ENCODE assay signal across 16 cellular contexts in genomic region chr2:45554073-45554742, GRCh38. TPM values are rescaled to one million over a fixed set of nuclear protein-coding genes. Genes with fewer than 3 reads are reported as not detected.
DNase-seq lines count a peak whose midpoint lies in the region; ATAC-seq, FAIRE-seq and TF ChIP-seq lines count a peak whose summit lies in the region.
"Had no signal": no experiment of that assay in that cellular context is flagged by ENCODE, and none has a peak within 500 bp of the region (broad histone marks: within the 10 kb centered on the region; RNA-seq: fewer than 3 reads in every experiment).

No MANE protein-coding gene starts in this region.

- peaks cover 44% of the 10 kb centered on the region for H3K36me3 Mint-ChIP-seq in activated T-helper 2 cell treated with anti-CD3 and anti-CD28 coated beads, Interferon-gamma antibody, Interleukin-2, Interleukin-4, amounts not matched to agents 10 μg/mL and 5 μg/mL and 100 μg/mL, durations not matched to agents 14 hours and 24 hours and 36 hours (ENCODE audit: low read depth)
- peaks cover 82% of the 10 kb centered on the region for H3K36me3 Mint-ChIP-seq in CD4-positive, alpha-beta T cell (ENCODE audit: low read depth)

- H3K79me2 ChIP-seq in HepG2 (ENCODE audit: insufficient read depth, low read length) (no peaks in the 10 kb centered on the region), PC-3 (ENCODE audit: low read length) (no peaks in the 10 kb centered on the region)

- H3K9me3 Mint-ChIP-seq in activated T-helper 2 cell treated with anti-CD3 and anti-CD28 coated beads, Interferon-gamma antibody, Interleukin-2, Interleukin-4, amounts not matched to agents 10 μg/mL and 5 μg/mL and 100 μg/mL, durations not matched to agents 14 hours and 24 hours and 36 hours, result no peaks in the 10 kb centered on the region
- H3K9me3 Mint-ChIP-seq in CD4-positive, alpha-beta T cell, result peaks cover 3% of the 10 kb centered on the region

- H4K20me1 ChIP-seq in HepG2 (ENCODE audit: insufficient read depth, low read length) (no peaks in the 10 kb centered on the region), PC-3 (ENCODE audit: low read length) (no peaks in the 10 kb centered on the region)

- POLR2A ChIA-PET in HepG2 (lab: Yijun Ruan, JAX), result no interaction called here
- POLR2A ChIA-PET in CD4-positive, alpha-beta T cell (lab: Charles Lee), result no interaction called here
- POLR2A ChIA-PET in PC-3 (lab: Charles Lee; ENCODE audit: unreplicated experiment), result no interaction called here

- H3K4me1 Mint-ChIP-seq in activated T-helper 2 cell treated with anti-CD3 and anti-CD28 coated beads, Interferon-gamma antibody, Interleukin-2, Interleukin-4, amounts not matched to agents 10 μg/mL and 5 μg/mL and 100 μg/mL, durations not matched to agents 14 hours and 24 hours and 36 hours (ENCODE audit: low read depth), result peaks cover 36% of the 10 kb centered on the region
- peaks cover 12% of the 10 kb centered on the region for H3K4me1 Mint-ChIP-seq in CD4-positive, alpha-beta T cell (ENCODE audit: low read depth)

- intact Hi-C loops in HepG2 (cut with micrococcal nuclease; ENCODE audit: unreplicated experiment) (no loop called here), right lobe of liver (cut with DNase I) (no loop called here), PC-3 (cut with micrococcal nuclease) (no loop called here)
- intact Hi-C loops in activated T-helper 2 cell treated with anti-CD3 and anti-CD28 coated beads, Interferon-gamma antibody, Interleukin-2, Interleukin-4, amounts not matched to agents 10 μg/mL and 5 μg/mL and 100 μg/mL, durations not matched to agents 14 hours and 24 hours and 36 hours (cut with micrococcal nuclease), result loop anchor here (1.0 kb wide), 1 partner anchor 14 kb away; no protein-coding TSS in a partner anchor
- intact Hi-C loops in CD4-positive, alpha-beta T cell (cut with DNase I, micrococcal nuclease), result no loop called here

- H3K4me3 Mint-ChIP-seq in activated T-helper 2 cell treated with anti-CD3 and anti-CD28 coated beads, Interferon-gamma antibody, Interleukin-2, Interleukin-4, amounts not matched to agents 10 μg/mL and 5 μg/mL and 100 μg/mL, durations not matched to agents 14 hours and 24 hours and 36 hours (ENCODE audit: low read depth), result peak overlapping the region; percentile 9
- H3K4me3 Mint-ChIP-seq in CD4-positive, alpha-beta T cell, result no peak overlapping the region
- H3K4me3 Mint-ChIP-seq: stimulated activated naive B cell treated with anti-CD40 and anti-IgM and Interleukin-4, amounts not matched to agents 10 μg/mL and 1 μg/mL and 100 μg/mL, for 72 hours had no signal

- no peaks in the 10 kb centered on the region for H3K9me2 ChIP-seq in PC-3 (replicated peaks; ENCODE audit: low read length)

- CTCF ChIA-PET in HepG2 (lab: Yijun Ruan, JAX; ENCODE audit: low intra/inter-chr PET ratio, low total read pairs), result no interaction called here
- CTCF ChIA-PET in CD4-positive, alpha-beta T cell (lab: Charles Lee), result no interaction called here
- CTCF ChIA-PET in PC-3 (lab: Charles Lee), result no interaction called here

- in situ Hi-C loops in HepG2 (cut with HindIII; ENCODE audit: extremely low pct_ligation_motif_present, low pct_unique_long_range_greater_than_20kb), result no loop called here

- no peak overlapping the region for H2AFZ ChIP-seq in HepG2 (ENCODE audit: low read length)
- no peak overlapping the region for H2AFZ ChIP-seq in PC-3 (ENCODE audit: low read length)

- DNase-seq in HepG2 (ENCODE audit: low spot score) (no peak), right lobe of liver (no peak), foreskin fibroblast (peak; percentile 32 to 58), PC-3 (no peak), germinal center (ENCODE audit: low spot score) (no peak)
- no peak for DNase-seq in activated T-helper 2 cell treated with anti-CD3 and anti-CD28 coated beads, Interferon-gamma antibody, Interleukin-2, Interleukin-4, amounts not matched to agents 10 μg/mL and 5 μg/mL and 100 μg/mL, durations not matched to agents 14 hours and 24 hours and 36 hours (ENCODE audit: low spot score)
- no peak for DNase-seq in CD4-positive, alpha-beta T cell
- DNase-seq: activated CD4-positive, alpha-beta T cell treated with anti-CD3 and anti-CD28 coated beads for 1 hour; activated gamma-delta T cell; BE2C; DMS79; retina; stimulated activated CD4-positive, alpha-beta T cell treated with anti-CD3 and anti-CD28 coated beads, Interleukin-4, amount 100 ng/mL, for 24 hours; stimulated activated naive B cell treated with anti-CD40 and anti-IgM and Interleukin-4, amounts not matched to agents 10 μg/mL and 1 μg/mL and 100 μg/mL, for 72 hours had no signal

- no peaks in the 10 kb centered on the region for H3K27me3 Mint-ChIP-seq in activated T-helper 2 cell treated with anti-CD3 and anti-CD28 coated beads, Interferon-gamma antibody, Interleukin-2, Interleukin-4, amounts not matched to agents 10 μg/mL and 5 μg/mL and 100 μg/mL, durations not matched to agents 14 hours and 24 hours and 36 hours (ENCODE audit: low read depth)
- H3K27me3 Mint-ChIP-seq in CD4-positive, alpha-beta T cell, result no peaks in the 10 kb centered on the region
- H3K27me3 Mint-ChIP-seq: stimulated activated naive B cell treated with anti-CD40 and anti-IgM and Interleukin-4, amounts not matched to agents 10 μg/mL and 1 μg/mL and 100 μg/mL, for 72 hours had no signal

- H3K4me1 ChIP-seq in HepG2 (ENCODE audit: insufficient read depth, low read length) (no peaks in the 10 kb centered on the region), right lobe of liver (no peaks in the 10 kb centered on the region), PC-3 (ENCODE audit: insufficient read depth, low read length) (no peaks in the 10 kb centered on the region)
- H3K4me1 ChIP-seq: BE2C had no signal

- H3K4me2 ChIP-seq in HepG2 (ENCODE audit: low read depth, low read length) (no peak overlapping the region), PC-3 (ENCODE audit: low read length) (no peak overlapping the region)

- H3K36me3 ChIP-seq in HepG2 (replicated peaks in 1 of 2; ENCODE audit: control insufficient read depth in 1 of 2, insufficient read depth in 2 of 2, low read length in 2 of 2), result peaks cover 1 to 15% of the 10 kb centered on the region in 2 experiments; a peak in 4 of 5 replicates
- H3K36me3 ChIP-seq in right lobe of liver, result no peaks in the 10 kb centered on the region
- no peaks in the 10 kb centered on the region; the same call in 1 of the 2 replicates for H3K36me3 ChIP-seq in PC-3 (ENCODE audit: low read depth, low read length)
- H3K36me3 ChIP-seq: BE2C had no signal

- H3K27me3 ChIP-seq in HepG2 (ENCODE audit: control insufficient read depth in 1 of 2, insufficient read depth in 2 of 2, low read length in 2 of 2) (no peaks in the 10 kb centered on the region), right lobe of liver (no peaks in the 10 kb centered on the region), PC-3 (ENCODE audit: low read length) (no peaks in the 10 kb centered on the region)
- H3K27me3 ChIP-seq in CD4-positive, alpha-beta T cell (ENCODE audit: control insufficient read depth, insufficient read depth, low read length), result no peaks in the 10 kb centered on the region
- H3K27me3 ChIP-seq: BE2C had no signal

- ATAC-seq in HepG2 (no peak), right lobe of liver (no peak), GM18861 (IDR thresholded peaks at IDR 0.05; ENCODE audit: unreplicated experiment) (no peak), PC-3 (no peak)
- no peak for ATAC-seq in CD4-positive, alpha-beta T cell (ENCODE audit: poor library complexity)
- ATAC-seq: stimulated activated naive B cell treated with anti-CD40 and anti-IgM and Interleukin-4, amounts not matched to agents 10 μg/mL and 1 μg/mL and 100 μg/mL, for 72 hours had no signal

- TF ChIP-seq CTCF in HepG2 (CRISPR knock-in tag; IDR thresholded peaks at IDR 0.05) (no peak), right lobe of liver (IDR thresholded peaks at IDR 0.05) (no peak), foreskin fibroblast (IDR thresholded peaks at IDR 0.05; ENCODE audit: low read depth, low read length) (no peak), PC-3 (conservative IDR thresholded peaks at IDR 0.05; ENCODE audit: low read depth, low read length) (no peak)
- no peak for TF ChIP-seq CTCF in CD4-positive, alpha-beta T cell (IDR thresholded peaks at IDR 0.05)

- H3K9me3 ChIP-seq in HepG2 (ENCODE audit: low read length) (no peaks in the 10 kb centered on the region), right lobe of liver (no peaks in the 10 kb centered on the region), PC-3 (ENCODE audit: low read length) (no peaks in the 10 kb centered on the region)
- no peaks in the 10 kb centered on the region for H3K9me3 ChIP-seq in CD4-positive, alpha-beta T cell (ENCODE audit: control insufficient read depth, low read length)
- H3K9me3 ChIP-seq: BE2C had no signal

- peak overlapping the region; percentile 89 for H3K27ac Mint-ChIP-seq in activated T-helper 2 cell treated with anti-CD3 and anti-CD28 coated beads, Interferon-gamma antibody, Interleukin-2, Interleukin-4, amounts not matched to agents 10 μg/mL and 5 μg/mL and 100 μg/mL, durations not matched to agents 14 hours and 24 hours and 36 hours
- H3K27ac Mint-ChIP-seq in CD4-positive, alpha-beta T cell, result no peak overlapping the region
- H3K27ac Mint-ChIP-seq: stimulated activated naive B cell treated with anti-CD40 and anti-IgM and Interleukin-4, amounts not matched to agents 10 μg/mL and 1 μg/mL and 100 μg/mL, for 72 hours had no signal

- no peak overlapping the region for H3K4me3 ChIP-seq in HepG2 (replicated peaks in 1 of 3; ENCODE audit: insufficient read depth in 1 of 3, low read depth in 2 of 3, low read length in 3 of 3)
- H3K4me3 ChIP-seq in right lobe of liver, result no peak overlapping the region
- H3K4me3 ChIP-seq in foreskin fibroblast (ENCODE audit: low read depth in 1 of 2, low read length in 2 of 2), result no peak overlapping the region
- H3K4me3 ChIP-seq in PC-3 (ENCODE audit: low read length), result no peak overlapping the region

- no peak for FAIRE-seq in HepG2 (lab: Jason Lieb, UNC)
- FAIRE-seq: frontal cortex had no signal

- no TSS peak for BruUV-seq in HepG2 (replicated peaks; lab: Mats Ljungman, UMichigan)
- BruUV-seq in PC-3 (replicated peaks; lab: Mats Ljungman, UMichigan), result no TSS peak

- no peaks in the 10 kb centered on the region for H3F3A ChIP-seq in PC-3 (ENCODE audit: low read length, unreplicated experiment)

- H3K9ac ChIP-seq in HepG2 (ENCODE audit: insufficient read depth, low read depth, low read length), result no peak overlapping the region
- H3K9ac ChIP-seq in PC-3 (ENCODE audit: low read length), result no peak overlapping the region

- TF ChIP-seq POLR2A in HepG2 (IDR thresholded peaks at IDR 0.05; ENCODE audit: insufficient read depth in 1 of 2, low read depth in 2 of 2, low read length in 2 of 2) (no peak), right lobe of liver (IDR thresholded peaks at IDR 0.05) (no peak)

- no peak for TF ChIP-seq EP300 in HepG2 (IDR thresholded peaks at IDR 0.05; ENCODE audit: low read depth in 2 of 2, low read length in 2 of 2)
- no peak for TF ChIP-seq EP300 in HepG2 (CRISPR knock-in tag; IDR thresholded peaks at IDR 0.05; ENCODE audit: borderline replicate concordance)

- no peak for TF ChIP-seq RAD21 in HepG2 (CRISPR knock-in tag; IDR thresholded peaks at IDR 0.05)

- WGBS in HepG2 (ENCODE audit: low lambda C conversion rate), result 48% methylated on average over 2 of the region's 2 CpGs
- WGBS in right lobe of liver (ENCODE audit: insufficient coverage, low coverage, low lambda C conversion rate, missing lambda C conversion rate), result 71% methylated on average over 1 of the region's 2 CpGs

- H3K27ac ChIP-seq in HepG2 (ENCODE audit: extremely low read length, insufficient read depth, low read length), result no peak overlapping the region
- no peak overlapping the region for H3K27ac ChIP-seq in right lobe of liver
- H3K27ac ChIP-seq in CD4-positive, alpha-beta T cell (ENCODE audit: low read depth, low read length), result no peak overlapping the region
- no peak overlapping the region for H3K27ac ChIP-seq in PC-3 (ENCODE audit: low read length)

RNA-seq across cellular contexts. Expression of gene SRBD1, which starts 56.9 kb away (rescaled TPM):
- 23.9 and 32.8 TPM in 2 replicates for total RNA-seq in HepG2 (2016; rRNA removed; fragmentation: Illumina TruSeq; extraction: Trizol)
- 158 and 179 TPM in 2 replicates for total RNA-seq in HepG2 (2016; cell fraction: cytosol; rRNA removed; fragmentation: Illumina TruSeq; extraction: Trizol; ENCODE audit: low read depth)
- total RNA-seq in HepG2 (2016; cell fraction: insoluble cytoplasmic fraction; rRNA removed; fragmentation: Illumina TruSeq; extraction: Trizol), result 23.3 and 31.4 TPM in 2 replicates
- 33.1 and 41.7 TPM in 2 replicates for total RNA-seq in HepG2 (2016; cell fraction: membrane; rRNA removed; fragmentation: Illumina TruSeq; extraction: Trizol)
- 28.9 and 30.3 TPM in 2 replicates for total RNA-seq in HepG2 (2016; cell fraction: nucleus; rRNA removed; fragmentation: Illumina TruSeq; extraction: Trizol)
- 2.4 and 3.2 TPM in 2 replicates for polyA plus RNA-seq in HepG2 (2011; rRNA removed)
- 1.2 and 2.1 TPM in 2 replicates for polyA plus RNA-seq in HepG2 (2011; cell fraction: cytosol; rRNA removed)
- 2.0 and 2.2 TPM in 2 replicates for polyA plus RNA-seq in HepG2 (2011; cell fraction: nucleus; rRNA removed)
- 4.9 and 9.3 TPM in 2 replicates for polyA plus RNA-seq in HepG2 (2012)
- 0.74 and 0.81 TPM in 2 replicates for polyA plus RNA-seq in HepG2 (2016; cell fraction: cytosol; fragmentation: Illumina TruSeq; extraction: Trizol; ENCODE audit: low read depth)
- polyA plus RNA-seq in HepG2 (2016; cell fraction: insoluble cytoplasmic fraction; fragmentation: Illumina TruSeq; extraction: Trizol; ENCODE audit: low read depth), result 21.2 and 22.7 TPM in 2 replicates
- polyA plus RNA-seq in HepG2 (2016; cell fraction: membrane; fragmentation: Illumina TruSeq; extraction: Trizol; ENCODE audit: low read depth), result 2.0 and 2.8 TPM in 2 replicates
- polyA plus RNA-seq in HepG2 (2016; cell fraction: nucleus; fragmentation: Illumina TruSeq; extraction: Trizol; ENCODE audit: insufficient read depth, low read depth), result 10.9 and 12.6 TPM in 2 replicates
- polyA minus RNA-seq in HepG2 (2011; rRNA and poly(A)+ RNA removed; ENCODE audit: low replicate concordance), result 12.6 and 17.5 TPM in 2 replicates
- 15.2 and 15.9 TPM in 2 replicates for polyA minus RNA-seq in HepG2 (2011; cell fraction: cytosol; rRNA and poly(A)+ RNA removed)
- polyA minus RNA-seq in HepG2 (2011; cell fraction: nucleus; rRNA and poly(A)+ RNA removed), result 34.7 and 40.3 TPM in 2 replicates
- 10 to 100 TPM in 2 of 6 experiments, 1 to 10 TPM in 4; 7.4 to 14.1 (median 9.4) TPM for total RNA-seq in right lobe of liver
- 20.9 and 21.7 TPM in 2 replicates for total RNA-seq in activated T-helper 2 cell treated with anti-CD3 and anti-CD28 coated beads, Interferon-gamma antibody, Interleukin-2, Interleukin-4, amounts not matched to agents 10 μg/mL and 5 μg/mL and 100 μg/mL, durations not matched to agents 14 hours and 24 hours and 36 hours
- total RNA-seq in CD4-positive, alpha-beta T cell, result 10 to 100 TPM; 14.2 to 16.0 TPM
- 19.8 and 20.8 TPM in 2 replicates for total RNA-seq in PC-3 (2014; rRNA removed)

Comparison
In these comparisons a context has a peak if more than half of its experiments do, and no peak if none do; other contexts are left out.
1. DNase-seq: peak in foreskin fibroblast (2 of 2); none in HepG2 (single experiment), right lobe of liver (0 of 3), activated T-helper 2 cell treated with anti-CD3 and anti-CD28 coated beads, Interferon-gamma antibody, Interleukin-2, Interleukin-4, amounts not matched to agents 10 μg/mL and 5 μg/mL and 100 μg/mL, durations not matched to agents 14 hours and 24 hours and 36 hours (single experiment), CD4-positive, alpha-beta T cell (0 of 10), PC-3 (single experiment) and germinal center (single experiment).